In genomic region chr2:64222942-64223511, GRCh38 we compare ENCODE assay signal across 11 cellular contexts.
DNase-seq lines count a peak whose midpoint lies in the region; ATAC-seq and TF ChIP-seq lines count a peak whose summit lies in the region.
"Had no signal": no experiment of that assay in that cellular context is flagged by ENCODE, and none has a peak within 500 bp of the region (broad histone marks: within the 10 kb centered on the region; RNA-seq: fewer than 3 reads in every experiment).

No MANE protein-coding gene starts in this region.

- no peaks in the 10 kb centered on the region for H3K9me2 ChIP-seq in OCI-LY1 (ENCODE audit: low read depth, low read length)

- 0 out of 2 replicates have a peak overlapping the region, but pooled peaks have one; percentile 6 for H3K4me2 ChIP-seq in OCI-LY1 (ENCODE audit: low read length)

- DNase-seq in SIG-M5 treated with dmso at 0.1 percent for 504 hours (lab: John Stamatoyannopoulos, UW; ENCODE audit: unreplicated experiment), result peak; percentile 30
- no peak for DNase-seq in SIG-M5 (lab: John Stamatoyannopoulos, UW)
- DNase-seq in NCI-H2107 treated with DMSO at 0.1 percent for 48 hours (lab: John Stamatoyannopoulos, UW; ENCODE audit: unreplicated experiment), result no peak
- no peak for DNase-seq in CD8-positive, alpha-beta memory T cell
- no peak for DNase-seq in ACHN
- DNase-seq: MG63, SHP77 treated with DMSO at 0.1 percent for 48 hours had no signal

- no peaks in the 10 kb centered on the region for H4K20me1 ChIP-seq in OCI-LY1 (ENCODE audit: insufficient read depth, low read length)

- H3K9me3 Mint-ChIP-seq in CD8-positive, alpha-beta memory T cell, result no peaks in the 10 kb centered on the region

- H3K27me3 Mint-ChIP-seq in CD8-positive, alpha-beta memory T cell, result peaks cover 2 to 12% of the 10 kb centered on the region in 2 donors

- H3K27ac ChIP-seq in OCI-LY1 (ENCODE audit: low read depth, low read length, poor library complexity, severe bottlenecking), result no peak overlapping the region
- H3K27ac ChIP-seq in muscle layer of duodenum (ENCODE audit: low read length), result peak overlapping the region; percentile 12
- no peak overlapping the region for H3K27ac ChIP-seq in CD8-positive, alpha-beta memory T cell (ENCODE audit: low read depth, low read length)

- in situ Hi-C loops in ACHN (cut with HindIII; ENCODE audit: low pct_ligation_motif_present, low pct_unique_long_range_greater_than_20kb, low sequenced_read_pairs), result no loop called here

- no peaks in the 10 kb centered on the region for H3K79me2 ChIP-seq in OCI-LY1 (ENCODE audit: insufficient read depth, low read length)

- H3K36me3 ChIP-seq in OCI-LY1 (ENCODE audit: insufficient read depth, low read length) (no peaks in the 10 kb centered on the region), muscle layer of duodenum (ENCODE audit: control insufficient read depth in 1 of 2, insufficient read depth in 2 of 2, low read length in 2 of 2) (no peaks in the 10 kb centered on the region)
- H3K36me3 ChIP-seq in CD8-positive, alpha-beta memory T cell (ENCODE audit: insufficient read depth, low read length), result no peaks in the 10 kb centered on the region
- H3K36me3 ChIP-seq: MG63 had no signal

- no peak overlapping the region for H3K9ac ChIP-seq in OCI-LY1 (ENCODE audit: low read length)

- H3K4me1 ChIP-seq in OCI-LY1 (ENCODE audit: insufficient read depth, low read length, severe bottlenecking) (peaks cover 38% of the 10 kb centered on the region), muscle layer of duodenum (ENCODE audit: control insufficient read depth in 1 of 2, insufficient read depth in 2 of 2, low read length in 2 of 2) (peaks cover 17 to 46% of the 10 kb centered on the region in 2 donors)
- H3K4me1 ChIP-seq in CD8-positive, alpha-beta memory T cell (ENCODE audit: insufficient read depth, low read length), result peaks cover 6% of the 10 kb centered on the region

- peaks cover 2 to 6% (median 6%) of the 10 kb centered on the region in 3 donors for H3K4me1 Mint-ChIP-seq in CD8-positive, alpha-beta memory T cell

- H2AFZ ChIP-seq in OCI-LY1 (ENCODE audit: low read length), result no peak overlapping the region

- peak overlapping the region in 1 of 7 donors; percentile 2 for H3K4me3 Mint-ChIP-seq in CD8-positive, alpha-beta memory T cell

- H3K27ac Mint-ChIP-seq in CD8-positive, alpha-beta memory T cell, result no peak overlapping the region

- CTCF ChIA-PET in CD8-positive, alpha-beta memory T cell (lab: Charles Lee), result interaction anchor here (1.3 kb wide), 1 partner anchor 10 kb away, joined by 3 read pairs; no protein-coding TSS in a partner anchor

- no peaks in the 10 kb centered on the region for H3F3A ChIP-seq in OCI-LY1 (ENCODE audit: insufficient read depth, low read length)

- TF ChIP-seq CTCF in OCI-LY1 (IDR thresholded peaks at IDR 0.05; ENCODE audit: low read length), result no peak

- H3K9me3 ChIP-seq in OCI-LY1 (ENCODE audit: low read length) (no peaks in the 10 kb centered on the region), muscle layer of duodenum (ENCODE audit: control insufficient read depth in 1 of 2, low read length in 2 of 2) (no peaks in the 10 kb centered on the region)
- no peaks in the 10 kb centered on the region for H3K9me3 ChIP-seq in CD8-positive, alpha-beta memory T cell (ENCODE audit: low read length)
- H3K9me3 ChIP-seq: MG63 had no signal

- H3K36me3 Mint-ChIP-seq in CD8-positive, alpha-beta memory T cell, result no peaks in the 10 kb centered on the region

- no peaks in the 10 kb centered on the region for H3K27me3 ChIP-seq in OCI-LY1 (ENCODE audit: insufficient read depth, low read length)
- no peaks in the 10 kb centered on the region for H3K27me3 ChIP-seq in muscle layer of duodenum (ENCODE audit: low read depth, low read length)
- no peaks in the 10 kb centered on the region for H3K27me3 ChIP-seq in CD8-positive, alpha-beta memory T cell (ENCODE audit: insufficient read depth, low read length, poor library complexity, severe bottlenecking)

- POLR2A ChIA-PET in CD8-positive, alpha-beta memory T cell (lab: Charles Lee), result no interaction called here

- peak; percentile 51 for ATAC-seq in GM19467 (IDR thresholded peaks at IDR 0.05; ENCODE audit: unreplicated experiment)

- H3K4me3 ChIP-seq in OCI-LY1 (ENCODE audit: low read depth, low read length, poor library complexity, severe bottlenecking), result no peak overlapping the region
- H3K4me3 ChIP-seq in muscle layer of duodenum (ENCODE audit: low read depth in 1 of 2, low read length in 2 of 2), result no peak overlapping the region
- H3K4me3 ChIP-seq in CD8-positive, alpha-beta memory T cell (ENCODE audit: low read length), result no peak overlapping the region
- H3K4me3 ChIP-seq: MG63, smooth muscle cell had no signal
